Comparison of ENCODE assay signal across 17 cellular contexts in the genomic region with DNA sequence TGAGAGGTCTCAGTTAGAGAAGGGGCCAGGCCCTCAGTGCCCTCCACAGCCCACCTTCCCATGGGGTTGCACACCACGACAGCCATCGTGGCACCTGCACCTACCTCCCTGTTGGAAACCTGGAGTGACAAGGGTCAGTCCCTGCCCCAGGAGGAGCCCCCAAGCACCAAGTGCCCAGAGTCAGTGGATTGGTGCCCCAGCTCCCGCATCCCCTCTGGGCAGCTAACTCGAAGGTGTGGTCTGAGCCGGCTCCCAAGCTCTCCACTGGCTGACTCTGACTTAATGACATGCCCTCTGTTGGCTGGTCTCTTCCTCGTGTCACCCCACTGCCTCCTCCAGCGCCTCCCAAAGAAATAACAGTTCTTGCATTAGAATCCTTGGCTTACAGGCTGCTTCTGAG.
DNase-seq lines count a peak whose midpoint lies in the region; ATAC-seq and TF ChIP-seq lines count a peak whose summit lies in the region.
"Had no signal": no experiment of that assay in that cellular context is flagged by ENCODE, and none has a peak within 500 bp of the region (broad histone marks: within the 10 kb centered on the region; RNA-seq: fewer than 3 reads in every experiment).

No MANE protein-coding gene starts in this region.

- H3K27me3 Mint-ChIP-seq in T-helper 17 cell, result no peaks in the 10 kb centered on the region

- H3K4me1 ChIP-seq in right atrium auricular region (peaks cover 0 to 8% of the 10 kb centered on the region in 2 donors), left ventricle myocardium inferior (peaks cover 15% of the 10 kb centered on the region), Peyer's patch (peaks cover 0 to 6% (median 0%) of the 10 kb centered on the region in 4 donors)

- H3K27me3 ChIP-seq in right atrium auricular region, result no peaks in the 10 kb centered on the region
- H3K27me3 ChIP-seq in left ventricle myocardium inferior (ENCODE audit: low read depth), result no peaks in the 10 kb centered on the region
- no peaks in the 10 kb centered on the region for H3K27me3 ChIP-seq in Peyer's patch

- DNase-seq in right atrium auricular region (ENCODE audit: low spot score) (peak; percentile 44), left ventricle myocardium inferior (no peak), Peyer's patch (peak in 2 of 3 donors; percentile 32 to 41), iPS-NIHi7 (ENCODE audit: extremely low spot score) (peak; percentile 14), left colon (no peak), NOMO-1 treated with dmso at 0.1 percent for 144 hours (lab: John Stamatoyannopoulos, UW; ENCODE audit: unreplicated experiment) (no peak), T-helper 17 cell (no peak)
- DNase-seq: CD8-positive, alpha-beta memory T cell; GDM1; GM23248; NCI-H1417; NCI-H2029; NCI-H2171; NCI-H446; NCI-H748 treated with DMSO at 0.1 percent for 48 hours had no signal

- no peak overlapping the region for H3K4me3 ChIP-seq in right atrium auricular region
- no peak overlapping the region for H3K4me3 ChIP-seq in left ventricle myocardium inferior
- H3K4me3 ChIP-seq in Peyer's patch, result no peak overlapping the region
- H3K4me3 ChIP-seq: GM12878, GM23248 had no signal

- intact Hi-C loops in left ventricle myocardium inferior (cut with micrococcal nuclease), result no loop called here
- intact Hi-C loops in left colon (cut with DNase I, micrococcal nuclease), result no loop called here

- ATAC-seq in left colon (no peak), T-helper 17 cell (no peak)
- ATAC-seq: GM12878 had no signal

- TF ChIP-seq CTCF in right atrium auricular region (IDR thresholded peaks at IDR 0.05) (no peak), left ventricle myocardium inferior (IDR thresholded peaks at IDR 0.05; ENCODE audit: borderline replicate concordance) (no peak), Peyer's patch (IDR thresholded peaks at IDR 0.05) (no peak)

- no peak overlapping the region for H3K27ac ChIP-seq in right atrium auricular region
- H3K27ac ChIP-seq in left ventricle myocardium inferior (replicated peaks), result no peak overlapping the region
- H3K27ac ChIP-seq in Peyer's patch, result no peak overlapping the region
- H3K27ac ChIP-seq: GM23248, HL-60 had no signal

- H3K27ac Mint-ChIP-seq in T-helper 17 cell, result no peak overlapping the region
- H3K27ac Mint-ChIP-seq: CD8-positive, alpha-beta memory T cell had no signal

- no peak for TF ChIP-seq POLR2A in Peyer's patch (IDR thresholded peaks at IDR 0.05)

- no peaks in the 10 kb centered on the region for H3K36me3 ChIP-seq in right atrium auricular region
- H3K36me3 ChIP-seq in left ventricle myocardium inferior, result no peaks in the 10 kb centered on the region
- H3K36me3 ChIP-seq in Peyer's patch, result no peaks in the 10 kb centered on the region

- H3K4me1 Mint-ChIP-seq in T-helper 17 cell, result peaks cover 10% of the 10 kb centered on the region

- no peak overlapping the region for H3K4me3 Mint-ChIP-seq in T-helper 17 cell
- H3K4me3 Mint-ChIP-seq: CD8-positive, alpha-beta memory T cell had no signal

- H3K9me3 ChIP-seq in right atrium auricular region (no peaks in the 10 kb centered on the region), left ventricle myocardium inferior (replicated peaks) (peaks cover 5% of the 10 kb centered on the region), Peyer's patch (no peaks in the 10 kb centered on the region), T-helper 17 cell (ENCODE audit: control insufficient read depth, low read length, poor library complexity, severe bottlenecking) (no peaks in the 10 kb centered on the region)

- no peaks in the 10 kb centered on the region for H3K36me3 Mint-ChIP-seq in T-helper 17 cell (ENCODE audit: low read depth)
- H3K36me3 Mint-ChIP-seq: CD8-positive, alpha-beta memory T cell had no signal

Comparison
In these comparisons a context has a peak if more than half of its experiments do, and no peak if none do; other contexts are left out.
1. DNase-seq: peak in right atrium auricular region (single experiment), Peyer's patch (2 of 3) and iPS-NIHi7 (single experiment); none in left ventricle myocardium inferior (single experiment), left colon (0 of 2), NOMO-1 treated with dmso at 0.1 percent for 144 hours (single experiment) and T-helper 17 cell (0 of 3).